Comparison of ENCODE assay signal across 24 cellular contexts in the genomic region with DNA sequence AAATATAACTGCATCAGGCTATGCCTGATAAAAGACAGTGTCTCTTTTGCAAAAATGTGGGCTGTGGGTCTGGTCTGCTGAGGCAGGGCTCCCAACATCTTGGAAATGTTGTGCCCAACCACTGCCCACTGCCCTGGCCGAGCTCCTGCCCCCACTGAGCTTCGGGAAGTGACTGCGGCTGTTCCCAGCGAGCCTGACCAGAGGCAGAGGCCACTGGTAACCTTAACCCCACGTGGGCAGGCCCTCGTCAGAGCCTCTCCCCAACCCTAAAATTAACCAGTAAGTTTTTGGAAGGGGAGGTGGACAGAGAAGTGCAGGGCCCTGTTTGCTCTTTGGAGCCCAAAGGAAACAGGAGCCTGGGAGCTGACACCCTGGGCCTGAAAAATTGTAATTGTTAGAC.
A peak's percentile ranks its signal among the peaks of the same experiment; 100 is the strongest.
DNase-seq lines count a peak whose midpoint lies in the region; ATAC-seq and TF ChIP-seq lines count a peak whose summit lies in the region.
"Had no signal": no experiment of that assay in that cellular context is flagged by ENCODE, and none has a peak within 500 bp of the region (broad histone marks: within the 10 kb centered on the region; RNA-seq: fewer than 3 reads in every experiment).

No MANE protein-coding gene starts in this region.

- H2AFZ ChIP-seq in parathyroid adenoma = peak overlapping the region; percentile 45

- H3K4me1 ChIP-seq in A673 (ENCODE audit: insufficient read depth, low read length, poor library complexity, severe bottlenecking) = peaks cover 20% of the 10 kb centered on the region
- peaks cover 4% of the 10 kb centered on the region for H3K4me1 ChIP-seq in parathyroid adenoma
- H3K4me1 ChIP-seq: ascending aorta, tibial nerve had no signal

- DNase-seq in A673 (ENCODE audit: low spot score) (no peak), HL-60 (ENCODE audit: low read depth in 1 of 2, low spot score in 1 of 2) (no peak), medulla oblongata (ENCODE audit: extremely low spot score) (peak; percentile 7), AG20443 (ENCODE audit: low spot score) (no peak), endothelial cell (ENCODE audit: low spot score) (no peak)
- DNase-seq in activated CD4-positive, alpha-beta T cell treated with anti-CD3 and anti-CD28 coated beads, Interleukin-2, amount 50 U/mL, for 48 hours = no peak
- DNase-seq: activated CD4-positive, alpha-beta memory T cell treated with anti-CD3 and anti-CD28 coated beads, Interleukin-2, amount 10 ng/mL, durations not matched to agents 7 days and 5 days; activated effector memory CD4-positive, alpha-beta T cell treated with Interleukin-2 at 50 U/mL for 16 hours; activated naive CD8-positive, alpha-beta T cell treated with anti-CD3 and anti-CD28 coated beads for 36 hours; Calu3; immature natural killer cell; Kasumi-1; NCI-H1436; NCI-H2081 treated with DMSO at 0.1 percent for 48 hours; NCI-H226; small intestine; stimulated activated CD4-positive, alpha-beta T cell treated with anti-CD3 and anti-CD28 coated beads, Interleukin-1b, Interleukin-23, amount 100 ng/mL, for 48 hours had no signal

- no peaks in the 10 kb centered on the region for H3K79me2 ChIP-seq in parathyroid adenoma

- H3K36me3 ChIP-seq in A673 (ENCODE audit: insufficient read depth, low read length, poor library complexity, severe bottlenecking) = no peaks in the 10 kb centered on the region
- H3K36me3 ChIP-seq in parathyroid adenoma (ENCODE audit: control insufficient read depth, insufficient read depth, low read length) = no peaks in the 10 kb centered on the region
- H3K36me3 ChIP-seq: ascending aorta, tibial nerve had no signal

- intact Hi-C loops in A673 (cut with micrococcal nuclease; ENCODE audit: unreplicated experiment) = loop anchor here (10.0 kb wide), 1 partner anchor 198 kb away; no protein-coding TSS in a partner anchor

- no peak overlapping the region for H3K4me3 ChIP-seq in A673 (ENCODE audit: low read depth, low read length, poor library complexity, severe bottlenecking)
- no peak overlapping the region for H3K4me3 ChIP-seq in HL-60 (replicated peaks; ENCODE audit: insufficient read depth, low read length)
- no peak overlapping the region for H3K4me3 ChIP-seq in parathyroid adenoma (ENCODE audit: low read depth, low read length)
- H3K4me3 ChIP-seq: ascending aorta, tibial nerve had no signal

- POLR2A ChIA-PET in A673 (lab: Charles Lee; ENCODE audit: low non-redundant PET) = interaction anchor here (0.6 kb wide), 1 partner anchor 12 kb away, joined by 3 read pairs; no protein-coding TSS in a partner anchor

- H3K27ac Mint-ChIP-seq in endothelial cell (ENCODE audit: unreplicated experiment) = no peak overlapping the region
- H3K27ac Mint-ChIP-seq: activated CD4-positive, alpha-beta memory T cell treated with anti-CD3 and anti-CD28 coated beads, Interleukin-2, amount 10 ng/mL, durations not matched to agents 7 days and 5 days; activated naive CD8-positive, alpha-beta T cell treated with anti-CD3 and anti-CD28 coated beads for 36 hours; immature natural killer cell; progenitor cell of endocrine pancreas had no signal

- TF ChIP-seq CTCF in A673 (conservative IDR thresholded peaks at IDR 0.05; ENCODE audit: low read depth, low read length) = no peak
- no peak for TF ChIP-seq CTCF in HL-60 (IDR thresholded peaks at IDR 0.05; ENCODE audit: insufficient read depth, low read length)
- TF ChIP-seq CTCF in parathyroid adenoma (IDR thresholded peaks at IDR 0.05) = no peak
- TF ChIP-seq CTCF in endothelial cell (IDR thresholded peaks at IDR 0.05; ENCODE audit: unreplicated experiment) = no peak

- H3K27me3 ChIP-seq in A673 (replicated peaks; ENCODE audit: insufficient read depth, low read depth, low read length, poor library complexity) = no peaks in the 10 kb centered on the region
- H3K27me3 ChIP-seq in HL-60 (ENCODE audit: insufficient read depth, poor library complexity, severe bottlenecking) = no peaks in the 10 kb centered on the region
- no peaks in the 10 kb centered on the region for H3K27me3 ChIP-seq in parathyroid adenoma (ENCODE audit: control insufficient read depth, insufficient read depth, low read length)
- H3K27me3 ChIP-seq: ascending aorta, tibial nerve had no signal

- H3K9me3 Mint-ChIP-seq in endothelial cell (ENCODE audit: unreplicated experiment) = no peaks in the 10 kb centered on the region
- H3K9me3 Mint-ChIP-seq: activated CD4-positive, alpha-beta memory T cell treated with anti-CD3 and anti-CD28 coated beads, Interleukin-2, amount 10 ng/mL, durations not matched to agents 7 days and 5 days; activated naive CD8-positive, alpha-beta T cell treated with anti-CD3 and anti-CD28 coated beads for 36 hours; immature natural killer cell; neural crest cell had no signal

- ATAC-seq in HG03439 (IDR thresholded peaks at IDR 0.05; ENCODE audit: unreplicated experiment) = no peak
- ATAC-seq: activated CD4-positive, CD25-positive, alpha-beta regulatory T cell treated with anti-CD3 and anti-CD28 coated beads, Interleukin-2, amount 50 U/mL, for 24 hours had no signal

- no peak overlapping the region for H3K4me2 ChIP-seq in parathyroid adenoma (ENCODE audit: low read length)

- CTCF ChIA-PET in A673 (lab: Charles Lee) = no interaction called here

- H3K9me3 ChIP-seq in A673 (ENCODE audit: low read depth, low read length, poor library complexity, severe bottlenecking) = no peaks in the 10 kb centered on the region
- no peaks in the 10 kb centered on the region for H3K9me3 ChIP-seq in parathyroid adenoma (ENCODE audit: control insufficient read depth, low read length)
- H3K9me3 ChIP-seq: ascending aorta, tibial nerve had no signal

- H3K36me3 Mint-ChIP-seq in endothelial cell (ENCODE audit: low read depth, unreplicated experiment) = no peaks in the 10 kb centered on the region
- H3K36me3 Mint-ChIP-seq: activated naive CD8-positive, alpha-beta T cell treated with anti-CD3 and anti-CD28 coated beads for 36 hours; immature natural killer cell had no signal

- H3K4me1 Mint-ChIP-seq in endothelial cell (ENCODE audit: unreplicated experiment) = no peaks in the 10 kb centered on the region
- H3K4me1 Mint-ChIP-seq: activated CD4-positive, alpha-beta memory T cell treated with anti-CD3 and anti-CD28 coated beads, Interleukin-2, amount 10 ng/mL, durations not matched to agents 7 days and 5 days; activated naive CD8-positive, alpha-beta T cell treated with anti-CD3 and anti-CD28 coated beads for 36 hours; immature natural killer cell; neural crest cell had no signal

- no peaks in the 10 kb centered on the region for H3K27me3 Mint-ChIP-seq in endothelial cell (ENCODE audit: unreplicated experiment)
- H3K27me3 Mint-ChIP-seq: activated naive CD8-positive, alpha-beta T cell treated with anti-CD3 and anti-CD28 coated beads for 36 hours had no signal

- H3K9ac ChIP-seq in parathyroid adenoma = no peak overlapping the region

- H3K4me3 Mint-ChIP-seq in endothelial cell (ENCODE audit: unreplicated experiment) = no peak overlapping the region
- H3K4me3 Mint-ChIP-seq: activated CD4-positive, alpha-beta memory T cell treated with anti-CD3 and anti-CD28 coated beads, Interleukin-2, amount 10 ng/mL, durations not matched to agents 7 days and 5 days; activated naive CD8-positive, alpha-beta T cell treated with anti-CD3 and anti-CD28 coated beads for 36 hours; immature natural killer cell; neural crest cell had no signal

- BruUV-seq in A673 (replicated peaks; lab: Mats Ljungman, UMichigan) = no TSS peak

- H3K27ac ChIP-seq in A673 (ENCODE audit: low read depth, low read length, poor library complexity, severe bottlenecking) (peak overlapping the region; percentile 33), HL-60 (replicated peaks) (peak overlapping the region; percentile 22), parathyroid adenoma (no peak overlapping the region)
- H3K27ac ChIP-seq: ascending aorta had no signal
